9 cellular contexts compared by ENCODE assay signal in the genomic region with DNA sequence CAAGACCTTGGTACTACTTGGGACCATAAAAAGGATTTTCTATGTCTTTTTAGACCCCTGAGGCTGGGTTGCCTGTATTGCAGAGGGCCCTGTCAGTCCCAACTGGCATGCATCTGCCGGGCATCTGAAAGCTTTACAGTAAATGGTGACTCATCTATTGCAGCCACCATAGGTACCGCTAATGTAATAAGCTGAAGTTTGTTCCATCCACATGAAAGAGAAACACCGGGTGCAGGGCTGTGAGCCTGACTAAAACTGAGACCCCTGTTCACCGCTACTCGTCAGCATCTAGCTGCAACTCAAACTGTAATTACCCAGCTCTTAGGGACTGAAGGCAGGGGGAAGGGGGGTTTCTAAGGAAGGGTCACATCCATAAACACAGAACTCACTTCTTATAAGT. TPM values are rescaled to one million over a fixed set of nuclear protein-coding genes. Genes with fewer than 3 reads are reported as not detected.
DNase-seq lines count a peak whose midpoint lies in the region; TF ChIP-seq lines count a peak whose summit lies in the region.
"Had no signal": no experiment of that assay in that cellular context is flagged by ENCODE, and none has a peak within 500 bp of the region (broad histone marks: within the 10 kb centered on the region; RNA-seq: fewer than 3 reads in every experiment).

No MANE protein-coding gene starts in this region.

- H3K4me3 ChIP-seq in Karpas-422 (ENCODE audit: low read length) (no peak overlapping the region), Caco-2 (ENCODE audit: low read depth, low read length) (no peak overlapping the region), stomach (no peak overlapping the region)
- H3K4me3 ChIP-seq: SJSA1 had no signal

- no peaks in the 10 kb centered on the region for H3K9me2 ChIP-seq in Karpas-422 (replicated peaks; ENCODE audit: insufficient read depth, low read length)

- H3K9me3 ChIP-seq in Karpas-422 (ENCODE audit: low read length) (no peaks in the 10 kb centered on the region), Caco-2 (no peaks in the 10 kb centered on the region), stomach (no peaks in the 10 kb centered on the region)

- peaks cover 84% of the 10 kb centered on the region for H3K4me1 Mint-ChIP-seq in activated naive CD4-positive, alpha-beta T cell treated with anti-CD3 and anti-CD28 coated beads, Interleukin-2, amount 50 U/mL, for 24 hours
- peaks cover 8% of the 10 kb centered on the region for H3K4me1 Mint-ChIP-seq in Caco-2 (ENCODE audit: low read depth, unreplicated experiment)

- TF ChIP-seq POLR2A in stomach (IDR thresholded peaks at IDR 0.05), result no peak

- peak overlapping the region; percentile 91 for H3K27ac Mint-ChIP-seq in activated naive CD4-positive, alpha-beta T cell treated with anti-CD3 and anti-CD28 coated beads, Interleukin-2, amount 50 U/mL, for 24 hours
- no peak overlapping the region for H3K27ac Mint-ChIP-seq in Caco-2 (ENCODE audit: unreplicated experiment)

- peaks cover 2% of the 10 kb centered on the region for H3K36me3 Mint-ChIP-seq in activated naive CD4-positive, alpha-beta T cell treated with anti-CD3 and anti-CD28 coated beads, Interleukin-2, amount 50 U/mL, for 24 hours
- H3K36me3 Mint-ChIP-seq in Caco-2 (ENCODE audit: insufficient read depth, unreplicated experiment), result no peaks in the 10 kb centered on the region

- H3K9ac ChIP-seq in Karpas-422 (ENCODE audit: low read length), result no peak overlapping the region

- H2AFZ ChIP-seq in Karpas-422 (ENCODE audit: low read length), result no peak overlapping the region

- POLR2A ChIA-PET in Caco-2 (lab: Charles Lee), result no interaction called here

- H4K20me1 ChIP-seq in Karpas-422 (ENCODE audit: insufficient read depth, low read depth, low read length), result peaks cover 5% of the 10 kb centered on the region

- H3K36me3 ChIP-seq in Karpas-422 (ENCODE audit: insufficient read depth, low read length) (no peaks in the 10 kb centered on the region; the same call in 1 of the 2 replicates), Caco-2 (ENCODE audit: control insufficient read depth, insufficient read depth, low read length) (no peaks in the 10 kb centered on the region), stomach (no peaks in the 10 kb centered on the region)
- H3K36me3 ChIP-seq: SJSA1 had no signal

- peak; percentile 40 for DNase-seq in NOMO-1 treated with DMSO at 0.1 percent for 48 hours (lab: John Stamatoyannopoulos, UW; ENCODE audit: unreplicated experiment)
- DNase-seq in NOMO-1 treated with dmso at 0.1 percent for 144 hours (lab: John Stamatoyannopoulos, UW; ENCODE audit: unreplicated experiment), result no peak
- no peak for DNase-seq in Karpas-422
- DNase-seq in stimulated activated CD4-positive, alpha-beta T cell treated with anti-CD3 and anti-CD28 coated beads, TNF-alpha, amount 100 ng/mL, for 24 hours (ENCODE audit: low read depth in 3 of 3), result peak; percentile 30 to 58 (median 35)
- no peak for DNase-seq in Caco-2
- no peak for DNase-seq in stomach
- DNase-seq in NCI-H1436 treated with DMSO at 0.1 percent for 48 hours (lab: John Stamatoyannopoulos, UW), result no peak

- H3K27me3 ChIP-seq in Karpas-422 (ENCODE audit: low read length) (no peaks in the 10 kb centered on the region), Caco-2 (replicated peaks; ENCODE audit: control insufficient read depth, insufficient read depth, low read length) (no peaks in the 10 kb centered on the region), stomach (no peaks in the 10 kb centered on the region)
- H3K27me3 ChIP-seq: SJSA1 had no signal

- WGBS in stomach, 5 donors, result 62 to 84% (median 77%) methylated on average over 5 of the region's 5 CpGs

- no peak overlapping the region for H3K4me2 ChIP-seq in Karpas-422 (ENCODE audit: low read depth, low read length, poor library complexity, severe bottlenecking)

- no TSS peak for BruUV-seq in Caco-2 (replicated peaks; lab: Mats Ljungman, UMichigan)

- H3K27ac ChIP-seq in Karpas-422 (ENCODE audit: low read length) (peak overlapping the region; percentile 15; the same call in 1 of the 2 replicates), stomach (peak overlapping the region in 1 of 5 donors; percentile 69)
- H3K27ac ChIP-seq: SJSA1 had no signal

- TF ChIP-seq CTCF in Caco-2 (IDR thresholded peaks at IDR 0.05; ENCODE audit: insufficient read depth in 1 of 2, low read depth in 1 of 2, low read length in 1 of 2, severe bottlenecking in 1 of 2, unreplicated experiment in 1 of 2) (no peak), stomach (IDR thresholded peaks at IDR 0.05) (no peak)

- no peaks in the 10 kb centered on the region for H3K27me3 Mint-ChIP-seq in activated naive CD4-positive, alpha-beta T cell treated with anti-CD3 and anti-CD28 coated beads, Interleukin-2, amount 50 U/mL, for 24 hours
- H3K27me3 Mint-ChIP-seq in Caco-2 (ENCODE audit: insufficient read depth, unreplicated experiment), result no peaks in the 10 kb centered on the region

- intact Hi-C loops in Caco-2 (cut with micrococcal nuclease; ENCODE audit: unreplicated experiment) (no loop called here), stomach (cut with DNase I; ENCODE audit: low total_unique reads) (no loop called here)

- peak overlapping the region; percentile 23 for H3K4me3 Mint-ChIP-seq in activated naive CD4-positive, alpha-beta T cell treated with anti-CD3 and anti-CD28 coated beads, Interleukin-2, amount 50 U/mL, for 24 hours
- H3K4me3 Mint-ChIP-seq in Caco-2 (ENCODE audit: unreplicated experiment), result no peak overlapping the region

- H3K4me1 ChIP-seq in Karpas-422 (ENCODE audit: low read length) (peaks cover 55% of the 10 kb centered on the region), Caco-2 (peaks cover 7% of the 10 kb centered on the region; the same call in 1 of the 2 replicates), stomach (peaks cover 17 to 57% (median 26%) of the 10 kb centered on the region in 4 donors)

- no peaks in the 10 kb centered on the region for H3K9me3 Mint-ChIP-seq in activated naive CD4-positive, alpha-beta T cell treated with anti-CD3 and anti-CD28 coated beads, Interleukin-2, amount 50 U/mL, for 24 hours
- H3K9me3 Mint-ChIP-seq in Caco-2 (ENCODE audit: unreplicated experiment), result no peaks in the 10 kb centered on the region

- peaks cover 99% of the 10 kb centered on the region for H3K79me2 ChIP-seq in Karpas-422 (ENCODE audit: low read length)

- CTCF ChIA-PET in Caco-2 (lab: Charles Lee), result no interaction called here

- TF ChIP-seq EP300 in stomach (IDR thresholded peaks at IDR 0.05), result no peak

RNA-seq across cellular contexts. Expression of gene TRERF1, which starts 49.5 kb away (rescaled TPM):
- 30.2 and 32.7 TPM in 2 replicates for total RNA-seq in Karpas-422 (2014; rRNA removed; shearing (Covaris generic); ENCODE audit: low replicate concordance)
- 0.39 and 0.49 TPM in 2 replicates for total RNA-seq in Caco-2 (2022)
- total RNA-seq in stomach, result 1 to 10 TPM; 4.1 to 8.1 (median 5.9) TPM
- polyA plus RNA-seq in stomach, result 1 to 10 TPM; 2.1 to 4.1 (median 2.1) TPM

Comparison
In these comparisons a context has a peak if more than half of its experiments do, and no peak if none do; other contexts are left out.
1. DNase-seq: peak in NOMO-1 treated with DMSO at 0.1 percent for 48 hours (single experiment) and stimulated activated CD4-positive, alpha-beta T cell treated with anti-CD3 and anti-CD28 coated beads, TNF-alpha, amount 100 ng/mL, for 24 hours (3 of 3); none in NOMO-1 treated with dmso at 0.1 percent for 144 hours (single experiment), Karpas-422 (single experiment), Caco-2 (0 of 2), stomach (single experiment) and NCI-H1436 treated with DMSO at 0.1 percent for 48 hours (single experiment).